In genomic region chr1:207256869-207257268, GRCh38 we compare ENCODE assay signal across 11 cellular contexts.
"Had no signal": no experiment of that assay in that cellular context is flagged by ENCODE, and none has a peak within 500 bp of the region (broad histone marks: within the 10 kb centered on the region; RNA-seq: fewer than 3 reads in every experiment).

No MANE protein-coding gene starts in this region.

- H3K4me1 ChIP-seq: HAP-1 had no signal

- FAIRE-seq: H1, H54 had no signal

- H3K4me2 ChIP-seq: GM23338 had no signal

- H3K27ac ChIP-seq: GM23248 had no signal

- H2AFZ ChIP-seq: GM23248, GM23338 had no signal

- H3K4me3 ChIP-seq: GM23248, GM23338, HAP-1 had no signal

- DNase-seq: GM23248, GOT3, H7, H9, HCEC 1CT, HFFc6 had no signal

- H3K9ac ChIP-seq: GM23248 had no signal

- H3K36me3 ChIP-seq: HAP-1 had no signal

- ATAC-seq: GM23338, HCT116 had no signal
